ENCODE assay signal across 3 cellular contexts in genomic region chr11:56163804-56164203, GRCh38.
TF ChIP-seq lines count a peak whose summit lies in the region.

No MANE protein-coding gene starts in this region.

TF ChIP-seq in A549, 52 proteins besides CTCF, POLR2A, EP300 and RAD21:
- TF ChIP-seq EHF (CRISPR knock-in tag; IDR thresholded peaks at IDR 0.05) (no peak), MAFK (IDR thresholded peaks at IDR 0.05; ENCODE audit: partially characterized antibody) (peak; percentile 91)

TF ChIP-seq in IMR-90, 13 proteins besides CTCF, POLR2A, EP300 and RAD21:
- TF ChIP-seq MAFK (IDR thresholded peaks at IDR 0.05; ENCODE audit: low read depth, low read length) (peak; percentile 95), NFE2L2 (IDR thresholded peaks at IDR 0.05; ENCODE audit: low read depth, low read length) (no peak), BHLHE40 (IDR thresholded peaks at IDR 0.05; ENCODE audit: low read depth, low read length) (no peak)

TF ChIP-seq in H1, 55 proteins besides CTCF, POLR2A, EP300 and RAD21:
- no peak for TF ChIP-seq SP2 (IDR thresholded peaks at IDR 0.05; ENCODE audit: low read length)
- no peak for TF ChIP-seq KDM5A (IDR thresholded peaks at IDR 0.05; ENCODE audit: low read length)
- no peak for TF ChIP-seq CTBP2 (IDR thresholded peaks at IDR 0.05; ENCODE audit: borderline replicate concordance, insufficient read depth, insufficient read length, low read length)
- no peak for TF ChIP-seq CHD7 (IDR thresholded peaks at IDR 0.05; ENCODE audit: insufficient replicate concordance, low read length)
- no peak for TF ChIP-seq CEBPB (IDR thresholded peaks at IDR 0.05; ENCODE audit: low read depth, low read length)
- TF ChIP-seq MAFK (IDR thresholded peaks at IDR 0.05; ENCODE audit: low read depth, low read length): peak; percentile 84; the same call in 1 of the 2 replicates
TF ChIP-seq in H1: peak in this region for 1.
